ENCODE assay signal across 17 cellular contexts in genomic region chr10:71289421-71290130, GRCh38.
"Had no signal": no experiment of that assay in that cellular context is flagged by ENCODE, and none has a peak within 500 bp of the region (broad histone marks: within the 10 kb centered on the region; RNA-seq: fewer than 3 reads in every experiment).

No MANE protein-coding gene starts in this region.

- DNase-seq: activated CD4-positive, alpha-beta T cell treated with anti-CD3 and anti-CD28 coated beads, Interleukin-2, amount 50 U/mL, for 48 hours; activated CD4-positive, CD25-positive, alpha-beta regulatory T cell treated with anti-CD3 and anti-CD28 coated beads, Interleukin-2, amount 50 U/mL, for 72 hours; activated naive CD4-positive, alpha-beta T cell treated with anti-CD3 and anti-CD28 coated beads, Interleukin-2, amount 10 ng/mL, durations not matched to agents 7 days and 5 days; activated T-cell treated with anti-CD3 and anti-CD28 coated beads, Interleukin-2, amount 50 U/mL, for 24 hours; hippocampal formation; left lung; mesenchymal stem cell; natural killer cell; stimulated activated CD4-positive, alpha-beta T cell treated with anti-CD3 and anti-CD28 coated beads, Interleukin-4, amount 100 ng/mL, for 4 hours; stimulated activated CD8-positive, alpha-beta memory T cell treated with anti-CD3 and anti-CD28 coated beads, Interleukin-4, amount 100 ng/mL, for 48 hours; stimulated activated naive CD4-positive, alpha-beta T cell treated with Interleukin-2 at 50 U/mL for 16 hours; substantia nigra had no signal

- H3K9me3 ChIP-seq: ascending aorta, breast epithelium, left lung, tibial nerve, vagina had no signal

- H3K27me3 ChIP-seq: ascending aorta, breast epithelium, left lung, tibial nerve, vagina had no signal

- H3K4me3 ChIP-seq: ascending aorta, breast epithelium, left lung, tibial nerve, vagina had no signal

- ATAC-seq: esophagus mucosa, left lung, natural killer cell had no signal

- H3K27ac ChIP-seq: ascending aorta, breast epithelium, left lung, tibial nerve, vagina had no signal

- H3K36me3 ChIP-seq: breast epithelium had no signal

- H3K4me1 ChIP-seq: ascending aorta, breast epithelium had no signal
